ENCODE assay signal across 21 cellular contexts in the genomic region with DNA sequence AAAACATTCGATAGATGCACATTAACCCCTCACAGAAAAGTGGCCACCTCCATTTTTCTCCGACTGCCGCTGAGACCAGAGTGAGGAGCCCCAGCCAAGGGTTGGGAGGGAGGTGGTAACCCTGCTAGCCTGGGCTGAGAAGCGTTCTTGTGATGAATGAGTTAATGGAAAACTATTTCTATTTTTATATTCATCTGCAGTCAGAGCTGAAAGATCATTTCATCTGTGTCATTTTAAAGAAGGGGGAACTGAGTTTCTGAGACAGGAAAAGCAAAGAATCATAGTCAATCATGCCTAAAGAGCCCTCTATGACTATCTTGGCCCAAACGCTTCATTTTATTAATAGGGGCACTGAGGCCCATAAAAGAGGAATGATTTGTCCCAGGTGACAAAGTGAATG.
"Had no signal": no experiment of that assay in that cellular context is flagged by ENCODE, and none has a peak within 500 bp of the region (broad histone marks: within the 10 kb centered on the region; RNA-seq: fewer than 3 reads in every experiment).

No MANE protein-coding gene starts in this region.

- H3K4me1 Mint-ChIP-seq: WTC11 had no signal

- H3K27me3 Mint-ChIP-seq: activated naive CD8-positive, alpha-beta T cell treated with anti-CD3 and anti-CD28 coated beads for 36 hours; activated T-cell treated with anti-CD3 and anti-CD28 coated beads, Interleukin-2, amount 50 U/mL, for 24 hours; stimulated activated naive CD8-positive, alpha-beta T cell treated with anti-CD3 and anti-CD28 coated beads, Interleukin-15, amount 100 ng/mL, for 72 hours had no signal

- H3K9me3 Mint-ChIP-seq: activated naive CD8-positive, alpha-beta T cell treated with anti-CD3 and anti-CD28 coated beads for 36 hours; activated T-cell treated with anti-CD3 and anti-CD28 coated beads, Interleukin-2, amount 50 U/mL, for 24 hours; nephron progenitor cell; stimulated activated naive CD8-positive, alpha-beta T cell treated with anti-CD3 and anti-CD28 coated beads, Interleukin-15, amount 100 ng/mL, for 72 hours; WTC11 had no signal

- DNase-seq: activated CD4-positive, alpha-beta T cell treated with anti-CD3 and anti-CD28 coated beads, Interleukin-2, amount 50 U/mL, for 4 hours; activated CD8-positive, alpha-beta memory T cell treated with anti-CD3 and anti-CD28 coated beads for 24 hours; activated CD8-positive, alpha-beta memory T cell treated with anti-CD3 and anti-CD28 coated beads, Interleukin-2, amount 50 U/mL, for 4 hours; activated naive CD4-positive, alpha-beta T cell treated with Interleukin-2 at 50 U/mL for 16 hours; activated naive CD8-positive, alpha-beta T cell treated with anti-CD3 and anti-CD28 coated beads for 36 hours; activated T-cell treated with anti-CD3 and anti-CD28 coated beads, Interleukin-2, amount 50 U/mL, for 24 hours; central memory CD4-positive, alpha-beta T cell; effector memory CD4-positive, alpha-beta T cell; foreskin keratinocyte; glutamatergic neuron; hippocampal formation; left cardiac atrium; mucosa of descending colon; nephron progenitor cell; right cardiac atrium; stimulated activated CD4-positive, alpha-beta T cell treated with anti-CD3 and anti-CD28 coated beads, Interleukin-4, amount 100 ng/mL, for 24 hours; stimulated activated naive CD8-positive, alpha-beta T cell treated with anti-CD3 and anti-CD28 coated beads, Interleukin-15, amount 100 ng/mL, for 72 hours; T-helper 9 cell had no signal

- H3K27ac Mint-ChIP-seq: activated naive CD8-positive, alpha-beta T cell treated with anti-CD3 and anti-CD28 coated beads for 36 hours; activated T-cell treated with anti-CD3 and anti-CD28 coated beads, Interleukin-2, amount 50 U/mL, for 24 hours; nephron progenitor cell; stimulated activated naive CD8-positive, alpha-beta T cell treated with anti-CD3 and anti-CD28 coated beads, Interleukin-15, amount 100 ng/mL, for 72 hours; WTC11 had no signal

- H3K4me1 ChIP-seq: parathyroid adenoma had no signal

- H3K4me3 ChIP-seq: mucosa of descending colon, tibial nerve had no signal

- H3K36me3 ChIP-seq: tibial nerve had no signal

- H3K27me3 ChIP-seq: tibial nerve had no signal

- H3K27ac ChIP-seq: foreskin keratinocyte, parathyroid adenoma, tibial nerve had no signal

- H3K36me3 Mint-ChIP-seq: WTC11 had no signal

- H3K9me3 ChIP-seq: mucosa of descending colon, tibial nerve had no signal

- H3K4me3 Mint-ChIP-seq: activated naive CD8-positive, alpha-beta T cell treated with anti-CD3 and anti-CD28 coated beads for 36 hours; activated T-cell treated with anti-CD3 and anti-CD28 coated beads, Interleukin-2, amount 50 U/mL, for 24 hours; nephron progenitor cell; stimulated activated naive CD8-positive, alpha-beta T cell treated with anti-CD3 and anti-CD28 coated beads, Interleukin-15, amount 100 ng/mL, for 72 hours; WTC11 had no signal

- ATAC-seq: foreskin keratinocyte; left cardiac atrium; mucosa of descending colon; right cardiac atrium; stimulated activated naive CD8-positive, alpha-beta T cell treated with anti-CD3 and anti-CD28 coated beads, Interleukin-15, amount 100 ng/mL, for 72 hours; WTC11 had no signal

- H3K79me2 ChIP-seq: parathyroid adenoma had no signal
